ENCODE assay signal across 1 cellular context in genomic region chr5:169200086-169200778, GRCh38.
TF ChIP-seq lines count a peak whose summit lies in the region.

No MANE protein-coding gene starts in this region.

TF ChIP-seq in GM23338, 12 proteins besides CTCF, POLR2A, EP300 and RAD21:
- TF ChIP-seq ZNF462 (CRISPR knock-in tag; IDR thresholded peaks at IDR 0.05): no peak
- no peak for TF ChIP-seq ZNF114 (CRISPR knock-in tag; IDR thresholded peaks at IDR 0.05)
- no peak for TF ChIP-seq NANOG (IDR thresholded peaks at IDR 0.05; ENCODE audit: borderline replicate concordance)
- no peak for TF ChIP-seq ETS1 (IDR thresholded peaks at IDR 0.05)
- TF ChIP-seq ZNF331 (CRISPR knock-in tag; IDR thresholded peaks at IDR 0.05; ENCODE audit: low read depth): no peak
- TF ChIP-seq EZH2 (IDR thresholded peaks at IDR 0.05; ENCODE audit: low read depth, unreplicated experiment): no peak
- TF ChIP-seq EZH2phosphoT487 (IDR thresholded peaks at IDR 0.05; ENCODE audit: unreplicated experiment): no peak
- no peak for TF ChIP-seq REST (IDR thresholded peaks at IDR 0.05; ENCODE audit: unreplicated experiment)
- no peak for TF ChIP-seq JUNB (IDR thresholded peaks at IDR 0.05; ENCODE audit: unreplicated experiment)
- TF ChIP-seq CREB1 (CRISPR knock-in tag; IDR thresholded peaks at IDR 0.05; ENCODE audit: low read depth): no peak
- no peak for TF ChIP-seq POLR2AphosphoS5 (IDR thresholded peaks at IDR 0.05; ENCODE audit: low read depth)
- no peak for TF ChIP-seq STAT1 (IDR thresholded peaks at IDR 0.05; ENCODE audit: unreplicated experiment)
